Comparison of ENCODE assay signal across 18 cellular contexts in the genomic region with DNA sequence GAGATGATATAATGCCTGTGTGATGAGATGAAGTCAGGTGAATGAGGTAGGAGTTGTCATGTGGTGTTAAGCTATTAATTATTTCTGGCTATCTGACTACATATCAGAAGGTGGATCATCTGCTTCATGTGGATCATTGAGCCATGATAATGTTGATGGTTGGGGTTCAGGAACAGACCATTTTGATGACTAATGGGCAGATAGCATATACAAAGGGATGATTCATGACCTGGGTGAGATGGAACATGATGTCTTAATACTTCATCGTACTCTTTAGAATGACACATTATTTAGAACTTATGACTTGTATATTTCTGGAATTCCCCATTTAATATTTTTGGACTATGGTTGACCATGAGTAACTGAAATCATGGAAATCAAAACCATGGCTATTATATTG.
DNase-seq lines count a peak whose midpoint lies in the region; ATAC-seq and TF ChIP-seq lines count a peak whose summit lies in the region.
"Had no signal": no experiment of that assay in that cellular context is flagged by ENCODE, and none has a peak within 500 bp of the region (broad histone marks: within the 10 kb centered on the region; RNA-seq: fewer than 3 reads in every experiment).

No MANE protein-coding gene starts in this region.

- H3K36me3 Mint-ChIP-seq in GM23338 (ENCODE audit: low read depth): no peaks in the 10 kb centered on the region
- no peaks in the 10 kb centered on the region for H3K36me3 Mint-ChIP-seq in activated T-cell treated with anti-CD3 and anti-CD28 coated beads, Interleukin-2, amount 50 U/mL, for 24 hours (ENCODE audit: low read depth)
- H3K36me3 Mint-ChIP-seq: CD8-positive, alpha-beta T cell; natural killer cell had no signal

- TF ChIP-seq CTCF in choroid plexus epithelial cell (conservative IDR thresholded peaks at IDR 0.05; ENCODE audit: low read depth, low read length): no peak
- no peak for TF ChIP-seq CTCF in GM23338 (conservative IDR thresholded peaks at IDR 0.05; ENCODE audit: low read depth in 2 of 2)

- no peaks in the 10 kb centered on the region for H4K20me1 ChIP-seq in GM23338 (replicated peaks; ENCODE audit: insufficient read depth)

- peaks cover 1% of the 10 kb centered on the region for H3K27me3 Mint-ChIP-seq in GM23338 (ENCODE audit: insufficient read depth, low read depth, poor library complexity)
- peaks cover 7% of the 10 kb centered on the region for H3K27me3 Mint-ChIP-seq in activated T-cell treated with anti-CD3 and anti-CD28 coated beads, Interleukin-2, amount 50 U/mL, for 24 hours

- H2AFZ ChIP-seq in ACC112 (ENCODE audit: low read length, unreplicated experiment) (no peak overlapping the region), GM23338 (no peak overlapping the region)

- H3K9me3 Mint-ChIP-seq in GM23338: no peaks in the 10 kb centered on the region
- H3K9me3 Mint-ChIP-seq in activated T-cell treated with anti-CD3 and anti-CD28 coated beads, Interleukin-2, amount 50 U/mL, for 24 hours: no peaks in the 10 kb centered on the region
- H3K9me3 Mint-ChIP-seq: CD8-positive, alpha-beta T cell; natural killer cell; stimulated activated naive CD8-positive, alpha-beta T cell treated with anti-CD3 and anti-CD28 coated beads, Interleukin-15, Interleukin-2, amounts not matched to agents 100 ng/mL and 50 ng/mL, for 24 hours had no signal

- peak; percentile 65 for DNase-seq in M059J (ENCODE audit: low read depth)
- DNase-seq in choroid plexus epithelial cell (ENCODE audit: low read depth): peak; percentile 78
- peak; percentile 10 for DNase-seq in foreskin melanocyte
- no peak for DNase-seq in GM23338 (ENCODE audit: low spot score)
- DNase-seq in GF-D8 (lab: John Stamatoyannopoulos, UW): no peak
- no peak for DNase-seq in activated T-cell treated with anti-CD3 and anti-CD28 coated beads, Interleukin-2, amount 50 U/mL, for 24 hours
- DNase-seq: ACHN; activated naive CD4-positive, alpha-beta T cell treated with Interleukin-2 at 50 U/mL for 16 hours; CD8-positive, alpha-beta T cell; gastrocnemius medialis; natural killer cell; SJCRH30; T-helper 9 cell; upper lobe of right lung had no signal

- H3K27me3 ChIP-seq in ACC112 (ENCODE audit: insufficient read depth, low read length): no peaks in the 10 kb centered on the region
- H3K27me3 ChIP-seq in GM23338 (ENCODE audit: insufficient read depth): no peaks in the 10 kb centered on the region
- H3K27me3 ChIP-seq: gastrocnemius medialis, SJCRH30, upper lobe of right lung had no signal

- H3K4me2 ChIP-seq in GM23338: no peak overlapping the region

- H3K4me3 Mint-ChIP-seq in GM23338: no peak overlapping the region
- no peak overlapping the region for H3K4me3 Mint-ChIP-seq in activated T-cell treated with anti-CD3 and anti-CD28 coated beads, Interleukin-2, amount 50 U/mL, for 24 hours
- H3K4me3 Mint-ChIP-seq: CD8-positive, alpha-beta T cell; natural killer cell; stimulated activated naive CD8-positive, alpha-beta T cell treated with anti-CD3 and anti-CD28 coated beads, Interleukin-15, Interleukin-2, amounts not matched to agents 100 ng/mL and 50 ng/mL, for 24 hours had no signal

- ATAC-seq in GM23338 (no peak), HG03521 (IDR thresholded peaks at IDR 0.05; ENCODE audit: unreplicated experiment) (no peak)
- ATAC-seq: CD8-positive, alpha-beta T cell; gastrocnemius medialis; natural killer cell; upper lobe of right lung had no signal

- no peaks in the 10 kb centered on the region for H3F3A ChIP-seq in GM23338 (replicated peaks; ENCODE audit: low read depth)

- no peaks in the 10 kb centered on the region for H3K4me1 Mint-ChIP-seq in GM23338
- peaks cover 2% of the 10 kb centered on the region for H3K4me1 Mint-ChIP-seq in activated T-cell treated with anti-CD3 and anti-CD28 coated beads, Interleukin-2, amount 50 U/mL, for 24 hours (ENCODE audit: low read depth)
- H3K4me1 Mint-ChIP-seq: natural killer cell had no signal

- H3K27ac ChIP-seq in ACC112 (ENCODE audit: low read depth, low read length) (peak overlapping the region; percentile 90), GM23338 (ENCODE audit: low read depth) (no peak overlapping the region)
- H3K27ac ChIP-seq: gastrocnemius medialis, SJCRH30, upper lobe of right lung had no signal

- H3K27ac Mint-ChIP-seq in GM23338: no peak overlapping the region
- H3K27ac Mint-ChIP-seq in activated T-cell treated with anti-CD3 and anti-CD28 coated beads, Interleukin-2, amount 50 U/mL, for 24 hours: no peak overlapping the region
- H3K27ac Mint-ChIP-seq: CD8-positive, alpha-beta T cell; natural killer cell; progenitor cell of endocrine pancreas; stimulated activated naive CD8-positive, alpha-beta T cell treated with anti-CD3 and anti-CD28 coated beads, Interleukin-15, Interleukin-2, amounts not matched to agents 100 ng/mL and 50 ng/mL, for 24 hours had no signal

- H3K79me2 ChIP-seq in ACC112 (ENCODE audit: control insufficient read depth, insufficient read depth, low read length, unreplicated experiment) (no peaks in the 10 kb centered on the region), GM23338 (replicated peaks; ENCODE audit: insufficient read depth) (no peaks in the 10 kb centered on the region)

- H3K36me3 ChIP-seq in ACC112 (ENCODE audit: insufficient read depth, low read length) (no peaks in the 10 kb centered on the region), GM23338 (ENCODE audit: insufficient read depth) (no peaks in the 10 kb centered on the region)
- H3K36me3 ChIP-seq: gastrocnemius medialis, SJCRH30, upper lobe of right lung had no signal

- H3K4me3 ChIP-seq in ACC112 (ENCODE audit: low read depth, low read length) (no peak overlapping the region), choroid plexus epithelial cell (ENCODE audit: low read depth, low read length) (no peak overlapping the region), GM23338 (no peak overlapping the region)
- H3K4me3 ChIP-seq: gastrocnemius medialis, SJCRH30, upper lobe of right lung had no signal

- H3K4me1 ChIP-seq in ACC112 (ENCODE audit: control insufficient read depth, insufficient read depth, low read length, unreplicated experiment): peaks cover 20% of the 10 kb centered on the region
- H3K4me1 ChIP-seq in GM23338 (ENCODE audit: insufficient read depth): no peaks in the 10 kb centered on the region
- H3K4me1 ChIP-seq: gastrocnemius medialis, SJCRH30, upper lobe of right lung had no signal

- H3K9me2 ChIP-seq in GM23338 (ENCODE audit: insufficient read depth): no peaks in the 10 kb centered on the region

TF ChIP-seq in GM23338, 12 proteins besides CTCF, POLR2A, EP300 and RAD21 (continues in another document):
- TF ChIP-seq ZNF114 (CRISPR knock-in tag; IDR thresholded peaks at IDR 0.05) (no peak), CREB1 (CRISPR knock-in tag; IDR thresholded peaks at IDR 0.05; ENCODE audit: low read depth) (no peak), EZH2phosphoT487 (IDR thresholded peaks at IDR 0.05; ENCODE audit: unreplicated experiment) (no peak), EZH2 (IDR thresholded peaks at IDR 0.05; ENCODE audit: low read depth, unreplicated experiment) (no peak), STAT1 (IDR thresholded peaks at IDR 0.05; ENCODE audit: unreplicated experiment) (no peak), NANOG (IDR thresholded peaks at IDR 0.05; ENCODE audit: borderline replicate concordance) (no peak)

Comparison
In these comparisons a context has a peak if more than half of its experiments do, and no peak if none do; other contexts are left out.
1. DNase-seq: peak in M059J (single experiment), choroid plexus epithelial cell (single experiment) and foreskin melanocyte (single experiment); none in GM23338 (single experiment), GF-D8 (single experiment) and activated T-cell treated with anti-CD3 and anti-CD28 coated beads, Interleukin-2, amount 50 U/mL, for 24 hours (single experiment).